19 cellular contexts compared by ENCODE assay signal in the genomic region with DNA sequence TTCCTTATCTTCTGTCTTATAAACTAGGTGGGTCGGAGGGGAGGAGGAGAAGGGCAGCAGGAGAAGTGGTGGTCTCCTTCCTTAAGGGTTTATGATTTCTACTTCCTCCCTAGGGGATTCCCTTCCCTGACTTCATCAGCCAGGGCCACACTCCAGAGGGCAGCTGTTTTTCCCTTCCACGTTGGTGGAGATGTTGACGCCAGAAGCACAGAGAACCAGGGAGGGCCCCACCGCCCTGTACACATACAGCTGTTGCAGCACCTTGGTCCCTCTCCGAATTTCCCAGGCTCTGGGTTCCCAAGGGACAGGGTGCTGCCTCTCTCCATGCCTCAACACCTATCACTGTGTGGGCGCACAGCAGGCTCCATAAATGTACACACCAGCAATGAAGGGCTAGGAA. TPM values are rescaled to one million over a fixed set of nuclear protein-coding genes. Genes with fewer than 3 reads are reported as not detected.
A peak's percentile ranks its signal among the peaks of the same experiment; 100 is the strongest.
DNase-seq lines count a peak whose midpoint lies in the region; ATAC-seq and TF ChIP-seq lines count a peak whose summit lies in the region.
"Had no signal": no experiment of that assay in that cellular context is flagged by ENCODE, and none has a peak within 500 bp of the region (broad histone marks: within the 10 kb centered on the region; RNA-seq: fewer than 3 reads in every experiment).

No MANE protein-coding gene starts in this region.

- H3K4me1 Mint-ChIP-seq in activated naive CD8-positive, alpha-beta T cell treated with anti-CD3 and anti-CD28 coated beads for 36 hours = peaks cover 10% of the 10 kb centered on the region

- peak; percentile 49 for DNase-seq in right atrium auricular region (ENCODE audit: low spot score)
- no peak for DNase-seq in Right ventricle myocardium superior
- peak; percentile 56 to 66 for DNase-seq in SJCRH30
- DNase-seq in islet precursor cell = peak; percentile 45
- DNase-seq in activated naive CD8-positive, alpha-beta T cell treated with anti-CD3 and anti-CD28 coated beads for 36 hours = no peak
- DNase-seq in LoVo (ENCODE audit: low spot score) = no peak
- no peak for DNase-seq in activated CD4-positive, alpha-beta T cell treated with anti-CD3 and anti-CD28 coated beads, Interleukin-2, amount 50 U/mL, for 48 hours
- DNase-seq: ACHN; BE2C; Caco-2; CD4-positive, alpha-beta T cell; DMS153; DMS79; GDM1; GOT3; H9 had no signal

- peaks cover 5% of the 10 kb centered on the region for H3K36me3 Mint-ChIP-seq in activated naive CD8-positive, alpha-beta T cell treated with anti-CD3 and anti-CD28 coated beads for 36 hours

- H3K27me3 Mint-ChIP-seq in activated naive CD8-positive, alpha-beta T cell treated with anti-CD3 and anti-CD28 coated beads for 36 hours = peaks cover 32% of the 10 kb centered on the region

- H3K27me3 ChIP-seq in right atrium auricular region (no peaks in the 10 kb centered on the region), SJCRH30 (peaks cover 6% of the 10 kb centered on the region; the same call in 1 of the 2 replicates)

- H3K4me1 ChIP-seq in right atrium auricular region = peaks cover 0 to 17% of the 10 kb centered on the region in 2 donors
- H3K4me1 ChIP-seq in SJCRH30 = peaks cover 2% of the 10 kb centered on the region; the same call in 1 of the 2 replicates
- H3K4me1 ChIP-seq: BE2C had no signal

- no peak overlapping the region for H3K27ac ChIP-seq in right atrium auricular region
- H3K27ac ChIP-seq in SJCRH30 = no peak overlapping the region
- H3K27ac ChIP-seq: C4-2B had no signal

- H3K36me3 ChIP-seq in right atrium auricular region (no peaks in the 10 kb centered on the region), SJCRH30 (no peaks in the 10 kb centered on the region)
- H3K36me3 ChIP-seq: BE2C had no signal

- no peak for ATAC-seq in Right ventricle myocardium superior (ENCODE audit: poor library complexity)

- H3K9me3 Mint-ChIP-seq in activated naive CD8-positive, alpha-beta T cell treated with anti-CD3 and anti-CD28 coated beads for 36 hours = no peaks in the 10 kb centered on the region
- H3K9me3 Mint-ChIP-seq: CD4-positive, alpha-beta T cell had no signal

- no peak overlapping the region for H3K4me3 ChIP-seq in right atrium auricular region
- no peak overlapping the region for H3K4me3 ChIP-seq in SJCRH30

- no peak overlapping the region for H3K4me3 Mint-ChIP-seq in activated naive CD8-positive, alpha-beta T cell treated with anti-CD3 and anti-CD28 coated beads for 36 hours
- H3K4me3 Mint-ChIP-seq: CD4-positive, alpha-beta T cell; H9 had no signal

- no peak overlapping the region for H3K27ac Mint-ChIP-seq in activated naive CD8-positive, alpha-beta T cell treated with anti-CD3 and anti-CD28 coated beads for 36 hours
- H3K27ac Mint-ChIP-seq: CD4-positive, alpha-beta T cell; H9 had no signal

- TF ChIP-seq CTCF in right atrium auricular region (IDR thresholded peaks at IDR 0.05) = no peak

- H3K9me3 ChIP-seq in right atrium auricular region (no peaks in the 10 kb centered on the region), SJCRH30 (replicated peaks) (no peaks in the 10 kb centered on the region)
- H3K9me3 ChIP-seq: BE2C, Caco-2 had no signal

- intact Hi-C loops in Right ventricle myocardium superior (cut with DNase I) = no loop called here

RNA-seq across cellular contexts. Expression of gene SLC6A4, which starts 5.6 kb away (rescaled TPM):
- total RNA-seq in right atrium auricular region (1 to 10 TPM; 2.0 to 7.0 TPM), Right ventricle myocardium superior (0.75 TPM)
- 0.16 TPM in 1 of 2 replicates, not detected in the other for total RNA-seq in SJCRH30 (2014; rRNA removed; shearing (Covaris generic))
- total RNA-seq in activated naive CD8-positive, alpha-beta T cell treated with anti-CD3 and anti-CD28 coated beads for 36 hours = not detected
- total RNA-seq: CD4-positive, alpha-beta T cell; Daoy; HT-29 had no signal

RNA-seq across cellular contexts. Expression of gene BLMH, which starts 50.7 kb away (rescaled TPM):
- total RNA-seq in right atrium auricular region = 10 to 100 TPM; 10.8 to 13.9 TPM
- total RNA-seq in Right ventricle myocardium superior = 13.4 TPM
- total RNA-seq in SJCRH30 (2014; rRNA removed; shearing (Covaris generic)) = 92.6 and 92.8 TPM in 2 replicates
- total RNA-seq in activated naive CD8-positive, alpha-beta T cell treated with anti-CD3 and anti-CD28 coated beads for 36 hours = 10 to 100 TPM; 85.1 to 86.8 TPM

Comparison
In these comparisons a context has a peak if more than half of its experiments do, and no peak if none do; other contexts are left out.
1. DNase-seq: peak in right atrium auricular region (single experiment), SJCRH30 (2 of 2) and islet precursor cell (single experiment); none in Right ventricle myocardium superior (single experiment), activated naive CD8-positive, alpha-beta T cell treated with anti-CD3 and anti-CD28 coated beads for 36 hours (single experiment), LoVo (single experiment) and activated CD4-positive, alpha-beta T cell treated with anti-CD3 and anti-CD28 coated beads, Interleukin-2, amount 50 U/mL, for 48 hours (0 of 2).